Comparison of ENCODE assay signal across 7 cellular contexts in genomic region chr16:66606000-66606751, GRCh38.
DNase-seq lines count a peak whose midpoint lies in the region; ATAC-seq and TF ChIP-seq lines count a peak whose summit lies in the region.

No MANE protein-coding gene starts in this region.

- peaks cover 5% of the 10 kb centered on the region for H3K27me3 ChIP-seq in NT2/D1 (ENCODE audit: insufficient read depth, insufficient read length)

- peaks cover 7% of the 10 kb centered on the region; the same call in 1 of the 2 replicates for H3K9me3 ChIP-seq in NT2/D1 (ENCODE audit: insufficient read depth, low read length)

- H3K4me3 ChIP-seq in NT2/D1 (ENCODE audit: insufficient read length, low read depth) (peak overlapping the region; percentile 69), epithelial cell of esophagus (ENCODE audit: low read length) (peak overlapping the region; percentile 52), skeletal muscle cell (ENCODE audit: low read depth, low read length) (peak overlapping the region; percentile 76)

- in situ Hi-C loops in GM13977 (cut with MboI; ENCODE audit: low pct_unique_long_range_greater_than_20kb, low sequenced_read_pairs, unreplicated experiment): no loop called here

- ATAC-seq in GM21723 (IDR thresholded peaks at IDR 0.05; ENCODE audit: unreplicated experiment): peak; percentile 54

- H3K36me3 ChIP-seq in NT2/D1 (ENCODE audit: insufficient read depth, insufficient read length, low read length): peaks cover 50% of the 10 kb centered on the region

- H3K9ac ChIP-seq in NT2/D1 (ENCODE audit: insufficient read length, low read depth): peak overlapping the region; percentile 86

- DNase-seq in GM13977 (ENCODE audit: low spot score): peak; percentile 74
- no peak for DNase-seq in NT2/D1 (ENCODE audit: low read depth, low spot score)
- DNase-seq in epithelial cell of esophagus (ENCODE audit: low read depth): no peak
- no peak for DNase-seq in skeletal muscle cell (ENCODE audit: low read depth)
- no peak for DNase-seq in NCI-H2196 treated with DMSO at 0.1 percent for 48 hours (lab: John Stamatoyannopoulos, UW; ENCODE audit: unreplicated experiment)
- DNase-seq in NK-92 (lab: John Stamatoyannopoulos, UW; ENCODE audit: unreplicated experiment): no peak

- peaks cover 33% of the 10 kb centered on the region for H3K4me1 ChIP-seq in NT2/D1 (ENCODE audit: insufficient read depth, insufficient read length)

- no peak for TF ChIP-seq CTCF in GM13977 (IDR thresholded peaks at IDR 0.05; ENCODE audit: extremely low read depth, insufficient read depth, missing control alignments)
- no peak for TF ChIP-seq CTCF in epithelial cell of esophagus (IDR thresholded peaks at IDR 0.05; ENCODE audit: insufficient read depth, low read depth, low read length, missing control alignments)
